Comparison of ENCODE assay signal across 30 cellular contexts in the genomic region with DNA sequence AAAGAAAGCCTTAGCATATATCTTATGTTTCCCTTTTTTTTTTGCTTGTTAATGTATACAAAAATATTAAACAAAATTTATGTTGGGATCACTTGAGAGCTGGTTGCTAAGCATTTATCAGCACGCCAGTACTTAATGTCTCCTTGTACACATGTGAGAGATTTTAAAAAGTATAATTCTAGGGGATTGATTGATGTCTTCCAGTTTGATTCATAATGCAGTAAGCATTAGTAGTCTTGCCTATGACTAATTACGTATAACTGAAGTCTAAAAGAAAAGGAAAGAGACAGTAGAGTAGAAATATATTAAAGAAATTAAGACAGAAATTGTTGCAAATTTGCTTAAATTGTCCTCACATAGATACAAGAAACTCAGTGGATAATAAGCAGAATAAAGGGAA.
"Had no signal": no experiment of that assay in that cellular context is flagged by ENCODE, and none has a peak within 500 bp of the region (broad histone marks: within the 10 kb centered on the region; RNA-seq: fewer than 3 reads in every experiment).

No MANE protein-coding gene starts in this region.

- ATAC-seq: activated CD4-positive, alpha-beta T cell treated with anti-CD3 and anti-CD28 coated beads for 36 hours; activated naive CD4-positive, alpha-beta T cell treated with anti-CD3 and anti-CD28 coated beads, Interleukin-2, amount 50 U/mL, for 72 hours; activated T-cell treated with anti-CD3 and anti-CD28 coated beads, Interleukin-2, amount 50 U/mL, for 72 hours; effector memory CD8-positive, alpha-beta T cell; gastroesophageal sphincter; heart right ventricle; T-helper 17 cell had no signal

- H3K4me1 ChIP-seq: esophagus muscularis mucosa, gastroesophageal sphincter, heart right ventricle had no signal

- H3K9me3 ChIP-seq: esophagus muscularis mucosa, gastroesophageal sphincter, heart right ventricle had no signal

- H3K4me3 ChIP-seq: esophagus muscularis mucosa, gastroesophageal sphincter, heart right ventricle had no signal

- H3K36me3 ChIP-seq: esophagus muscularis mucosa, gastroesophageal sphincter, heart right ventricle had no signal

- H3K27ac ChIP-seq: esophagus muscularis mucosa, gastroesophageal sphincter, heart right ventricle had no signal

- DNase-seq: activated CD4-positive, alpha-beta memory T cell treated with anti-CD3 and anti-CD28 coated beads, Interleukin-2, amount 10 ng/mL, durations not matched to agents 7 days and 5 days; activated CD4-positive, alpha-beta T cell treated with anti-CD3 and anti-CD28 coated beads for 36 hours; activated CD4-positive, alpha-beta T cell treated with anti-CD3 and anti-CD28 coated beads, Interleukin-2, amount 10 ng/mL, durations not matched to agents 7 days and 5 days; activated CD4-positive, alpha-beta T cell treated with anti-CD3 and anti-CD28 coated beads, Interleukin-2, amount 50 U/mL, for 4 hours; activated CD4-positive, CD25-positive, alpha-beta regulatory T cell; activated CD4-positive, CD25-positive, alpha-beta regulatory T cell treated with anti-CD3 and anti-CD28 coated beads, Interleukin-2, amount 50 U/mL, for 72 hours; activated CD8-positive, alpha-beta memory T cell treated with anti-CD3 and anti-CD28 coated beads, Interleukin-2, amount 50 U/mL, for 48 hours; activated gamma-delta T cell; activated naive CD4-positive, alpha-beta T cell; activated naive CD4-positive, alpha-beta T cell treated with anti-CD3 and anti-CD28 coated beads, Interleukin-2, amount 10 ng/mL, durations not matched to agents 7 days and 5 days; activated naive CD8-positive, alpha-beta T cell treated with anti-CD3 and anti-CD28 coated beads, Interleukin-2, amount 10 ng/mL, durations not matched to agents 7 days and 5 days; activated T-cell treated with anti-CD3 and anti-CD28 coated beads for 4 hours; activated T-cell treated with anti-CD3 and anti-CD28 coated beads, Interleukin-2, amount 50 U/mL, for 24 hours; activated T-cell treated with anti-CD3 and anti-CD28 coated beads, Interleukin-2, amount 50 U/mL, for 72 hours; amniotic stem cell; anterior cingulate cortex; caudate nucleus; cortex of kidney; dermis blood vessel endothelial cell; effector CD4-positive, alpha-beta T cell; effector memory CD8-positive, alpha-beta T cell; erythroblast; foreskin melanocyte; heart right ventricle; T-helper 1 cell; T-helper 17 cell; T1000 had no signal
